ENCODE assay signal across 1 cellular context in the genomic region with DNA sequence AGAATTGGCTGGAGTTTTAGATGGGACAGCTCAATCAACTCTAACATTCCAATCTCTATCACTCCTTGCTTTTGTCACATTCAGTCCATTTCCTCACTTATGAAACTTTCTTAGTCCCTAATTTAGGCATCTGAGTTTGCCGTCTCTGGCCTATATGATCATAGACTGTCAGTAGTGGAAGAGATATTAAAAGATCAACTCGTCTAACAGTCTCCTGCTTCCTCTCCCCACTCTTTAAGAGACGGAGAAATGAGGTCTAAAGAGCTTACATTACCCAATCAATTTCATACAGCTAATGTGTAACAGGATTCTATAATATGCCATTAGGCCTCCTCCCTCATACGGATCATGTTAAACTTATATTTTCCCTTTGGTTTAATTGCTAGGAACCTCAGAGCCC.
TF ChIP-seq lines count a peak whose summit lies in the region.

No MANE protein-coding gene starts in this region.

TF ChIP-seq in HepG2, 621 proteins besides CTCF, POLR2A, EP300 and RAD21:
- no peak for TF ChIP-seq ZNF234 (CRISPR knock-in tag; conservative IDR thresholded peaks at IDR 0.05)
- TF ChIP-seq LCORL (IDR thresholded peaks at IDR 0.05): no peak
- no peak for TF ChIP-seq LCORL (CRISPR knock-in tag; IDR thresholded peaks at IDR 0.05)
- TF ChIP-seq ZNF274 (CRISPR knock-in tag; IDR thresholded peaks at IDR 0.05): no peak
- TF ChIP-seq PHF8 (CRISPR knock-in tag; IDR thresholded peaks at IDR 0.05): no peak
- TF ChIP-seq, protein P1, sequence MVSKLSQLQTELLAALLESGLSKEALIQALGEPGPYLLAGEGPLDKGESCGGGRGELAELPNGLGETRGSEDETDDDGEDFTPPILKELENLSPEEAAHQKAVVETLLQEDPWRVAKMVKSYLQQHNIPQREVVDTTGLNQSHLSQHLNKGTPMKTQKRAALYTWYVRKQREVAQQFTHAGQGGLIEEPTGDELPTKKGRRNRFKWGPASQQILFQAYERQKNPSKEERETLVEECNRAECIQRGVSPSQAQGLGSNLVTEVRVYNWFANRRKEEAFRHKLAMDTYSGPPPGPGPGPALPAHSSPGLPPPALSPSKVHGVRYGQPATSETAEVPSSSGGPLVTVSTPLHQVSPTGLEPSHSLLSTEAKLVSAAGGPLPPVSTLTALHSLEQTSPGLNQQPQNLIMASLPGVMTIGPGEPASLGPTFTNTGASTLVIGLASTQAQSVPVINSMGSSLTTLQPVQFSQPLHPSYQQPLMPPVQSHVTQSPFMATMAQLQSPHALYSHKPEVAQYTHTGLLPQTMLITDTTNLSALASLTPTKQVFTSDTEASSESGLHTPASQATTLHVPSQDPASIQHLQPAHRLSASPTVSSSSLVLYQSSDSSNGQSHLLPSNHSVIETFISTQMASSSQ (IDR thresholded peaks at IDR 0.05; ENCODE audit: low read depth): no peak
- TF ChIP-seq, protein P1 (CRISPR knock-in tag; IDR thresholded peaks at IDR 0.05; ENCODE audit: borderline replicate concordance): no peak
- TF ChIP-seq NFKB2 (CRISPR knock-in tag; IDR thresholded peaks at IDR 0.05; ENCODE audit: borderline replicate concordance): no peak
- no peak for TF ChIP-seq FOXM1 (CRISPR knock-in tag; IDR thresholded peaks at IDR 0.05)
- TF ChIP-seq, protein P2, sequence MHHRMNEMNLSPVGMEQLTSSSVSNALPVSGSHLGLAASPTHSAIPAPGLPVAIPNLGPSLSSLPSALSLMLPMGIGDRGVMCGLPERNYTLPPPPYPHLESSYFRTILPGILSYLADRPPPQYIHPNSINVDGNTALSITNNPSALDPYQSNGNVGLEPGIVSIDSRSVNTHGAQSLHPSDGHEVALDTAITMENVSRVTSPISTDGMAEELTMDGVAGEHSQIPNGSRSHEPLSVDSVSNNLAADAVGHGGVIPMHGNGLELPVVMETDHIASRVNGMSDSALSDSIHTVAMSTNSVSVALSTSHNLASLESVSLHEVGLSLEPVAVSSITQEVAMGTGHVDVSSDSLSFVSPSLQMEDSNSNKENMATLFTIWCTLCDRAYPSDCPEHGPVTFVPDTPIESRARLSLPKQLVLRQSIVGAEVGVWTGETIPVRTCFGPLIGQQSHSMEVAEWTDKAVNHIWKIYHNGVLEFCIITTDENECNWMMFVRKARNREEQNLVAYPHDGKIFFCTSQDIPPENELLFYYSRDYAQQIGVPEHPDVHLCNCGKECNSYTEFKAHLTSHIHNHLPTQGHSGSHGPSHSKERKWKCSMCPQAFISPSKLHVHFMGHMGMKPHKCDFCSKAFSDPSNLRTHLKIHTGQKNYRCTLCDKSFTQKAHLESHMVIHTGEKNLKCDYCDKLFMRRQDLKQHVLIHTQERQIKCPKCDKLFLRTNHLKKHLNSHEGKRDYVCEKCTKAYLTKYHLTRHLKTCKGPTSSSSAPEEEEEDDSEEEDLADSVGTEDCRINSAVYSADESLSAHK (CRISPR knock-in tag; IDR thresholded peaks at IDR 0.05; ENCODE audit: borderline replicate concordance): no peak
- TF ChIP-seq MXD4 (CRISPR knock-in tag; IDR thresholded peaks at IDR 0.05): no peak
- TF ChIP-seq FOXJ3 (CRISPR knock-in tag; IDR thresholded peaks at IDR 0.05; ENCODE audit: borderline replicate concordance): no peak
- TF ChIP-seq ZNF615 (CRISPR knock-in tag; IDR thresholded peaks at IDR 0.05; ENCODE audit: borderline replicate concordance): no peak
- TF ChIP-seq MZF1 (CRISPR knock-in tag; IDR thresholded peaks at IDR 0.05; ENCODE audit: borderline replicate concordance): no peak
